Comparison of ENCODE assay signal across 1 cellular context in the genomic region with DNA sequence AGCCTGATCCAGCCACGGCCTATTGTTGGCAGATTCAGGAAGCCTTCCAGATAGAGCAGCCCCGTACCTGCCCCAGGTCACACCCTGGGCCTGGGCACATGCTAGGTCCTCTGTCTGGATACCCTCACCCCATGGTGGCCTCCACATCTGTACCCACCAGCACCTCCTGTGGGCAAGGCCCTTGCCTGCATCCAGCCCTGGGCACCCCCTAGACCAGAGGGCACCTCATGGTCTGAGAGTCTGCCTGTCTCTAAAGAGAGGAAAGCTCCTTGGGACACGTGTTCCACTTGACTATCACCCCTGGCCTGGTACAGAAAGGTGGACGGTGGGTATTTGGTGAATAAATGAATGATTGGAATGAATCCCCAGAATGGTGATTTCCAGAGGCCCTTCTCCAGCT.
TF ChIP-seq lines count a peak whose summit lies in the region.

No MANE protein-coding gene starts in this region.

TF ChIP-seq in H1, 55 proteins besides CTCF, POLR2A, EP300 and RAD21:
- TF ChIP-seq ASH2L (IDR thresholded peaks at IDR 0.05; ENCODE audit: low read length) (no peak), GABPA (IDR thresholded peaks at IDR 0.05; ENCODE audit: borderline replicate concordance, insufficient read depth, low read length) (no peak)
- TF ChIP-seq, protein P1, sequence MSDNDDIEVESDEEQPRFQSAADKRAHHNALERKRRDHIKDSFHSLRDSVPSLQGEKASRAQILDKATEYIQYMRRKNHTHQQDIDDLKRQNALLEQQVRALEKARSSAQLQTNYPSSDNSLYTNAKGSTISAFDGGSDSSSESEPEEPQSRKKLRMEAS (IDR thresholded peaks at IDR 0.05), result 0 out of 2 replicates have a peak, but pooled peaks have one; percentile 10
